8 cellular contexts compared by ENCODE assay signal in genomic region chr3:12984023-12984823, GRCh38.
DNase-seq lines count a peak whose midpoint lies in the region; ATAC-seq and TF ChIP-seq lines count a peak whose summit lies in the region.

No MANE protein-coding gene starts in this region.

- H3K27ac Mint-ChIP-seq in CD4-positive, alpha-beta memory T cell: peak overlapping the region in 6 of 7 donors; percentile 10 to 86 (median 81)
- no peak overlapping the region for H3K27ac Mint-ChIP-seq in activated CD4-positive, alpha-beta T cell treated with anti-CD3 and anti-CD28 coated beads, Interleukin-2, amount 10 ng/mL, durations not matched to agents 24 days and 14 days

- peaks cover 62% of the 10 kb centered on the region for H3K4me1 ChIP-seq in CD4-positive, alpha-beta memory T cell (ENCODE audit: insufficient read depth, low read length)

- CTCF ChIA-PET in CD4-positive, alpha-beta memory T cell (lab: Charles Lee; ENCODE audit: partially characterized antibody): interaction anchor here (0.7 to 6.6 kb wide), 17 partner anchors 10 to 163 kb away, joined by 3 to 49 read pairs (median 4); no protein-coding TSS in a partner anchor

- no peak overlapping the region for H3K4me3 ChIP-seq in CD4-positive, alpha-beta memory T cell (ENCODE audit: low read length in 2 of 2)

- H3K9me3 Mint-ChIP-seq in CD4-positive, alpha-beta memory T cell: no peaks in the 10 kb centered on the region
- no peaks in the 10 kb centered on the region for H3K9me3 Mint-ChIP-seq in activated CD4-positive, alpha-beta T cell treated with anti-CD3 and anti-CD28 coated beads, Interleukin-2, amount 10 ng/mL, durations not matched to agents 24 days and 14 days

- POLR2A ChIA-PET in CD4-positive, alpha-beta memory T cell (lab: Charles Lee; ENCODE audit: partially characterized antibody): interaction anchor here (1.0 to 3.4 kb wide), 4 partner anchors 10 to 31 kb away, joined by 3 to 13 read pairs (median 4); no protein-coding TSS in a partner anchor

- intact Hi-C loops in CD4-positive, alpha-beta memory T cell (cut with micrococcal nuclease): loop anchor here (1.0 kb wide), 2 partner anchors 11 to 116 kb away; no protein-coding TSS in a partner anchor
- intact Hi-C loops in activated CD4-positive, alpha-beta T cell treated with anti-CD3 and anti-CD28 coated beads, Interleukin-2, amount 10 ng/mL, durations not matched to agents 24 days and 14 days (cut with micrococcal nuclease): loop anchor here (1.0 to 5.0 kb wide), 2 partner anchors 37 to 116 kb away; no protein-coding TSS in a partner anchor

- peaks cover 6% of the 10 kb centered on the region for H3K36me3 ChIP-seq in CD4-positive, alpha-beta memory T cell (ENCODE audit: insufficient read depth, low read length)

- H3K9me3 ChIP-seq in CD4-positive, alpha-beta memory T cell (ENCODE audit: control insufficient read depth in 1 of 2, low read length in 2 of 2): no peaks in the 10 kb centered on the region

- TF ChIP-seq CTCF in GM20000 (IDR thresholded peaks at IDR 0.05; ENCODE audit: extremely low read depth, missing control alignments): peak; percentile 72

- H3K36me3 Mint-ChIP-seq in CD4-positive, alpha-beta memory T cell: peaks cover 4 to 35% of the 10 kb centered on the region in 2 donors
- H3K36me3 Mint-ChIP-seq in activated CD4-positive, alpha-beta T cell treated with anti-CD3 and anti-CD28 coated beads, Interleukin-2, amount 10 ng/mL, durations not matched to agents 24 days and 14 days (ENCODE audit: low read depth): no peaks in the 10 kb centered on the region

- H3K27me3 ChIP-seq in CD4-positive, alpha-beta memory T cell (ENCODE audit: insufficient read depth, low read length): no peaks in the 10 kb centered on the region

- H3K27ac ChIP-seq in CD4-positive, alpha-beta memory T cell (ENCODE audit: low read depth, low read length): no peak overlapping the region

- no peaks in the 10 kb centered on the region for H3K27me3 Mint-ChIP-seq in CD4-positive, alpha-beta memory T cell
- H3K27me3 Mint-ChIP-seq in activated CD4-positive, alpha-beta T cell treated with anti-CD3 and anti-CD28 coated beads, Interleukin-2, amount 10 ng/mL, durations not matched to agents 24 days and 14 days: no peaks in the 10 kb centered on the region

- peak overlapping the region in 1 of 8 donors; percentile 20 for H3K4me3 Mint-ChIP-seq in CD4-positive, alpha-beta memory T cell
- no peak overlapping the region for H3K4me3 Mint-ChIP-seq in activated CD4-positive, alpha-beta T cell treated with anti-CD3 and anti-CD28 coated beads, Interleukin-2, amount 10 ng/mL, durations not matched to agents 24 days and 14 days

- DNase-seq in CD4-positive, alpha-beta memory T cell: peak; percentile 43 to 63 (median 54)
- DNase-seq in GM20000 (ENCODE audit: low spot score) (peak; percentile 68), NCI-H146 treated with DMSO at 0.1 percent for 48 hours (lab: John Stamatoyannopoulos, UW; ENCODE audit: unreplicated experiment) (peak; percentile 15), dermis blood vessel endothelial cell (peak; percentile 88), medulla oblongata (ENCODE audit: extremely low spot score) (peak; percentile 91)
- DNase-seq in activated CD4-positive, alpha-beta T cell treated with anti-CD3 and anti-CD28 coated beads, Interleukin-2, amount 10 ng/mL, durations not matched to agents 24 days and 14 days: peak; percentile 87
- peak; percentile 26 for DNase-seq in stimulated activated CD8-positive, alpha-beta memory T cell treated with anti-CD3 and anti-CD28 coated beads, Interleukin-7, amount 100 ng/mL, for 24 hours (ENCODE audit: low read depth)

- H3K4me1 Mint-ChIP-seq in CD4-positive, alpha-beta memory T cell: peaks cover 35 to 90% (median 57%) of the 10 kb centered on the region in 4 donors
- peaks cover 19% of the 10 kb centered on the region for H3K4me1 Mint-ChIP-seq in activated CD4-positive, alpha-beta T cell treated with anti-CD3 and anti-CD28 coated beads, Interleukin-2, amount 10 ng/mL, durations not matched to agents 24 days and 14 days

- no peak for ATAC-seq in GM19452 (IDR thresholded peaks at IDR 0.05; ENCODE audit: unreplicated experiment)

Comparison
In these comparisons a context has a peak if more than half of its experiments do, and no peak if none do; other contexts are left out.
1. DNase-seq: peak in every context shown above with its lines; median percentile 91 in medulla oblongata; 88 in dermis blood vessel endothelial cell; 87 in activated CD4-positive, alpha-beta T cell treated with anti-CD3 and anti-CD28 coated beads, Interleukin-2, amount 10 ng/mL, durations not matched to agents 24 days and 14 days; 68 in GM20000; 54 in CD4-positive, alpha-beta memory T cell; 26 in stimulated activated CD8-positive, alpha-beta memory T cell treated with anti-CD3 and anti-CD28 coated beads, Interleukin-7, amount 100 ng/mL, for 24 hours; 15 in NCI-H146 treated with DMSO at 0.1 percent for 48 hours.